Comparison of ENCODE assay signal across 10 cellular contexts in genomic region chr1:172320723-172321122, GRCh38.
DNase-seq lines count a peak whose midpoint lies in the region; ATAC-seq and TF ChIP-seq lines count a peak whose summit lies in the region.
"Had no signal": no experiment of that assay in that cellular context is flagged by ENCODE, and none has a peak within 500 bp of the region (broad histone marks: within the 10 kb centered on the region; RNA-seq: fewer than 3 reads in every experiment).

No MANE protein-coding gene starts in this region.

- H3K4me1 Mint-ChIP-seq in Caco-2 (ENCODE audit: low read depth, unreplicated experiment), result no peaks in the 10 kb centered on the region

- ATAC-seq in Right ventricle myocardium inferior (no peak), left lung (no peak)

- H3K27me3 ChIP-seq in cardiac muscle cell (no peaks in the 10 kb centered on the region), left lung (no peaks in the 10 kb centered on the region), vagina (no peaks in the 10 kb centered on the region), Caco-2 (replicated peaks; ENCODE audit: control insufficient read depth, insufficient read depth, low read length) (no peaks in the 10 kb centered on the region)

- POLR2A ChIA-PET in Caco-2 (lab: Charles Lee), result no interaction called here

- no peak for TF ChIP-seq POLR2A in vagina (IDR thresholded peaks at IDR 0.05)

- in situ Hi-C loops in astrocyte of the spinal cord (cut with HindIII; ENCODE audit: low sequenced_read_pairs), result no loop called here
- in situ Hi-C loops in G401 (cut with HindIII; ENCODE audit: low sequenced_read_pairs), result no loop called here

- no peaks in the 10 kb centered on the region for H3K27me3 Mint-ChIP-seq in Caco-2 (ENCODE audit: insufficient read depth, unreplicated experiment)

- DNase-seq in cardiac muscle cell (ENCODE audit: low read depth in 1 of 2, low spot score in 1 of 2) (peak in 1 of 2 donors; percentile 84), Right ventricle myocardium inferior (ENCODE audit: missing footprints) (no peak), astrocyte of the spinal cord (ENCODE audit: low read depth, low spot score) (peak; percentile 59), left lung (no peak), vagina (ENCODE audit: extremely low spot score in 2 of 2) (no peak), G401 (ENCODE audit: low spot score) (no peak), germinal center (ENCODE audit: low spot score) (no peak), Caco-2 (no peak)
- DNase-seq: effector memory CD4-positive, alpha-beta T cell; NCI-H2107 had no signal

- no peak overlapping the region for H3K4me3 Mint-ChIP-seq in Caco-2 (ENCODE audit: unreplicated experiment)

- H3K4me3 ChIP-seq in cardiac muscle cell (no peak overlapping the region), astrocyte of the spinal cord (ENCODE audit: low read depth, low read length) (no peak overlapping the region), left lung (no peak overlapping the region), vagina (no peak overlapping the region), Caco-2 (ENCODE audit: low read depth, low read length) (no peak overlapping the region)

- no peak overlapping the region for H3K27ac Mint-ChIP-seq in Caco-2 (ENCODE audit: unreplicated experiment)

- H3K36me3 Mint-ChIP-seq in Caco-2 (ENCODE audit: insufficient read depth, unreplicated experiment), result no peaks in the 10 kb centered on the region

- CTCF ChIA-PET in Caco-2 (lab: Charles Lee), result no interaction called here

- H3K27ac ChIP-seq in cardiac muscle cell (no peak overlapping the region), left lung (peak overlapping the region; percentile 15 to 80), vagina (peak overlapping the region; percentile 11)

- intact Hi-C loops in Right ventricle myocardium inferior (cut with DNase I) (loop anchor here (10.0 kb wide), 1 partner anchor 74 kb away; no protein-coding TSS in a partner anchor), left lung (cut with DNase I) (no loop called here), vagina (cut with DNase I) (no loop called here), Caco-2 (cut with micrococcal nuclease; ENCODE audit: unreplicated experiment) (no loop called here)

- H3K9me3 ChIP-seq in cardiac muscle cell (ENCODE audit: low read depth), result no peaks in the 10 kb centered on the region
- H3K9me3 ChIP-seq in left lung, result no peaks in the 10 kb centered on the region
- H3K9me3 ChIP-seq in vagina, result no peaks in the 10 kb centered on the region
- H3K9me3 ChIP-seq in Caco-2, result no peaks in the 10 kb centered on the region

- TF ChIP-seq CTCF in cardiac muscle cell (IDR thresholded peaks at IDR 0.05; ENCODE audit: low read depth, low read length), result peak; percentile 41
- TF ChIP-seq CTCF in astrocyte of the spinal cord (IDR thresholded peaks at IDR 0.05; ENCODE audit: low read depth, low read length), result no peak
- TF ChIP-seq CTCF in left lung (IDR thresholded peaks at IDR 0.05), result no peak
- TF ChIP-seq CTCF in vagina (IDR thresholded peaks at IDR 0.05), result no peak
- TF ChIP-seq CTCF in Caco-2 (IDR thresholded peaks at IDR 0.05; ENCODE audit: insufficient read depth in 1 of 2, low read depth in 1 of 2, low read length in 1 of 2, severe bottlenecking in 1 of 2, unreplicated experiment in 1 of 2), result no peak

- peaks cover 2% of the 10 kb centered on the region for H3K9me3 Mint-ChIP-seq in Caco-2 (ENCODE audit: unreplicated experiment)

- H3K36me3 ChIP-seq in cardiac muscle cell (no peaks in the 10 kb centered on the region), left lung (no peaks in the 10 kb centered on the region), vagina (no peaks in the 10 kb centered on the region), Caco-2 (ENCODE audit: control insufficient read depth, insufficient read depth, low read length) (no peaks in the 10 kb centered on the region)

- BruUV-seq in Caco-2 (replicated peaks; lab: Mats Ljungman, UMichigan), result no TSS peak

- no peaks in the 10 kb centered on the region for H3K4me1 ChIP-seq in cardiac muscle cell (ENCODE audit: low read depth)
- H3K4me1 ChIP-seq in left lung, result peaks cover 7 to 12% of the 10 kb centered on the region in 2 donors
- H3K4me1 ChIP-seq in vagina, result peaks cover 30% of the 10 kb centered on the region
- H3K4me1 ChIP-seq in Caco-2, result peaks cover under 1% of the 10 kb centered on the region; the same call in 1 of the 2 replicates
